15 cellular contexts compared by ENCODE assay signal in genomic region chr5:159339451-159339850, GRCh38. TPM values are rescaled to one million over a fixed set of nuclear protein-coding genes. Genes with fewer than 3 reads are reported as not detected.
"Had no signal": no experiment of that assay in that cellular context is flagged by ENCODE, and none has a peak within 500 bp of the region (broad histone marks: within the 10 kb centered on the region; RNA-seq: fewer than 3 reads in every experiment).

No MANE protein-coding gene starts in this region.

- H3K27ac ChIP-seq: ascending aorta, dorsolateral prefrontal cortex, left ventricle myocardium inferior, tibial artery had no signal

- H3K27me3 ChIP-seq: ascending aorta, dorsolateral prefrontal cortex, tibial artery had no signal

- H3K4me3 ChIP-seq: ascending aorta, dorsolateral prefrontal cortex, left ventricle myocardium inferior, tibial artery had no signal

- ATAC-seq: natural killer cell treated with Interleukin-12 subunit alpha and Interleukin-12 subunit beta and Interleukin-15 and Interleukin-18, amount 100 ng/mL, for 72 hours; stimulated activated memory B cell treated with anti-CD40 and anti-IgM and Interleukin-4, amounts not matched to agents 10 μg/mL and 1 μg/mL and 100 μg/mL, for 72 hours had no signal

- H3K4me1 Mint-ChIP-seq: endodermal cell had no signal

- DNase-seq: activated CD4-positive, CD25-positive, alpha-beta regulatory T cell treated with anti-CD3 and anti-CD28 coated beads, Interleukin-2, amount 50 U/mL, for 72 hours; activated CD8-positive, alpha-beta memory T cell treated with anti-CD3 and anti-CD28 coated beads for 24 hours; activated gamma-delta T cell treated with Interleukin-2 at 50 U/mL for 16 hours; dorsolateral prefrontal cortex; endodermal cell; left ventricle myocardium inferior; mesendoderm; nucleus accumbens; posterior cingulate gyrus; tibial artery had no signal

- H3K4me1 ChIP-seq: ascending aorta had no signal

- H3K27me3 Mint-ChIP-seq: natural killer cell treated with Interleukin-12 subunit alpha and Interleukin-12 subunit beta and Interleukin-15 and Interleukin-18, amount 100 ng/mL, for 72 hours; stimulated activated memory B cell treated with anti-CD40 and anti-IgM and Interleukin-4, amounts not matched to agents 10 μg/mL and 1 μg/mL and 100 μg/mL, for 72 hours had no signal

- H3K4me3 Mint-ChIP-seq: endodermal cell; stimulated activated memory B cell treated with anti-CD40 and anti-IgM and Interleukin-4, amounts not matched to agents 10 μg/mL and 1 μg/mL and 100 μg/mL, for 72 hours had no signal

- H3K27ac Mint-ChIP-seq: endodermal cell had no signal

- H3K36me3 ChIP-seq: ascending aorta, left ventricle myocardium inferior, tibial artery had no signal

RNA-seq across cellular contexts. Expression of gene IL12B, which starts 9.2 kb away (rescaled TPM):
- total RNA-seq: ascending aorta, dorsolateral prefrontal cortex, endodermal cell, left ventricle myocardium inferior, SK-MEL-5 had no signal
- polyA plus RNA-seq: esophagus had no signal
